Comparison of ENCODE assay signal across 30 cellular contexts in genomic region chr15:70906842-70907241, GRCh38. TPM values are rescaled to one million over a fixed set of nuclear protein-coding genes. Genes with fewer than 3 reads are reported as not detected.
DNase-seq lines count a peak whose midpoint lies in the region; ATAC-seq lines count a peak whose summit lies in the region.
"Had no signal": no experiment of that assay in that cellular context is flagged by ENCODE, and none has a peak within 500 bp of the region (broad histone marks: within the 10 kb centered on the region; RNA-seq: fewer than 3 reads in every experiment).

No MANE protein-coding gene starts in this region.

- DNase-seq in AG08395 (ENCODE audit: low spot score) (peak; percentile 31), MG63 (peak; percentile 36), dedifferentiated amniotic fluid mesenchymal stem cell (ENCODE audit: extremely low spot score) (peak; percentile 52), iris pigment epithelial cell (ENCODE audit: low read depth) (peak; percentile 57), GM03348 (ENCODE audit: low spot score) (no peak), DMS 273 (lab: John Stamatoyannopoulos, UW; ENCODE audit: unreplicated experiment) (no peak)
- DNase-seq in central memory CD4-positive, alpha-beta T cell, result no peak
- DNase-seq: activated CD4-positive, alpha-beta memory T cell treated with anti-CD3 and anti-CD28 coated beads for 36 hours; activated CD4-positive, alpha-beta T cell treated with anti-CD3 and anti-CD28 coated beads for 1 hour; activated T-cell treated with anti-CD3 and anti-CD28 coated beads, Interleukin-2, amount 50 U/mL, for 72 hours; body of pancreas; effector CD8-positive, alpha-beta T cell; hippocampal formation; left cardiac atrium; naive thymus-derived CD8-positive, alpha-beta T cell; NCI-H1436 treated with DMSO at 0.1 percent for 48 hours; NCI-H2107; NCI-H345; NCI-H748 treated with DMSO at 0.1 percent for 48 hours; psoas muscle; Right ventricle myocardium superior; stimulated activated naive B cell treated with anti-CD40 and anti-IgM and Interleukin-4, amounts not matched to agents 10 μg/mL and 1 μg/mL and 100 μg/mL, for 72 hours; T-helper 17 cell; upper lobe of left lung had no signal

- peaks cover 23% of the 10 kb centered on the region for H3K9me3 ChIP-seq in MG63

- H3K27me3 ChIP-seq in MG63, result no peaks in the 10 kb centered on the region
- H3K27me3 ChIP-seq: body of pancreas, upper lobe of left lung had no signal

- no peak for ATAC-seq in HG02884 (IDR thresholded peaks at IDR 0.05; ENCODE audit: unreplicated experiment)
- ATAC-seq: activated T-cell treated with anti-CD3 and anti-CD28 coated beads, Interleukin-2, amount 50 U/mL, for 72 hours; body of pancreas; HCT116; left cardiac atrium; naive thymus-derived CD8-positive, alpha-beta T cell; Panc1; psoas muscle; SK-N-SH treated with all-trans-retinoic acid at 6 μM for 48 hours; stimulated activated naive B cell treated with anti-CD40 and anti-IgM and Interleukin-4, amounts not matched to agents 10 μg/mL and 1 μg/mL and 100 μg/mL, for 72 hours; T-helper 17 cell had no signal

- H3K4me3 ChIP-seq in MG63, result no peak overlapping the region
- H3K4me3 ChIP-seq: body of pancreas, lung, psoas muscle, upper lobe of left lung had no signal

- peaks cover 22% of the 10 kb centered on the region for H3K36me3 ChIP-seq in MG63

RNA-seq across cellular contexts. Expression of gene LRRC49, which starts 14.2 kb away (rescaled TPM):
- 8.3 and 18.1 TPM in 2 replicates for total RNA-seq in MG63 (2014; rRNA removed; shearing (Covaris generic); ENCODE audit: low replicate concordance)
- total RNA-seq: naive thymus-derived CD8-positive, alpha-beta T cell had no signal

RNA-seq across cellular contexts. Expression of gene THAP10, which starts 14.6 kb away (rescaled TPM):
- total RNA-seq in MG63 (2014; rRNA removed; shearing (Covaris generic); ENCODE audit: low replicate concordance), result 5.6 and 8.9 TPM in 2 replicates
- total RNA-seq: naive thymus-derived CD8-positive, alpha-beta T cell had no signal

RNA-seq across cellular contexts. Expression of gene LARP6, which starts 52.9 kb away (rescaled TPM):
- 62.8 and 116 TPM in 2 replicates for total RNA-seq in MG63 (2014; rRNA removed; shearing (Covaris generic); ENCODE audit: low replicate concordance)
- total RNA-seq: mononuclear cell had no signal

Comparison
In these comparisons a context has a peak if more than half of its experiments do, and no peak if none do; other contexts are left out.
1. DNase-seq: peak in AG08395 (single experiment), MG63 (single experiment), dedifferentiated amniotic fluid mesenchymal stem cell (single experiment) and iris pigment epithelial cell (single experiment); none in GM03348 (single experiment), DMS 273 (single experiment) and central memory CD4-positive, alpha-beta T cell (single experiment).